Comparison of ENCODE assay signal across 20 cellular contexts in the genomic region with DNA sequence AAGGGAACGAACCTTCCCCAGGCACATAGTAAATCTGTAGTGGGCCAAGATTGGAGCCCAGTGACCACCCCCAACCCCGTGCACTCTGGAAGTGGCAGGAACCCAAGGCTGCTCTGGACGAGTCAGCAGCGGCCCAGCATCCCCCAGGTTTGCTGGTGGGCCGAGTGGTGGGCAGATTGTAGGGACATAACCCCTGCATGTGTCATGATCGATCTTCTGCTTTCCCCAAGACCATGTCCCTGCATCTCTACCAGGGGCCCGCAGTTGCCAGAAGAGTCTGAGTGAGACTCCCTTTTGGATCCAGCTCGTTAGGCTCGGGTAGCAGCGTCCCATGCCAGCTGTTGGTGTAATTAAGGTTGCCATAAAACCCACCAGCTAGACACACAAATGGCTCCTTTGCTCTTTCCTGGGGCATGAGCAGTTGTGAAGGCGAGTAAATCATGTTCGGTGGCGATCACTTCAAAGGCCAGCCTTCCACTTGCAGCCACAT.
A peak's percentile ranks its signal among the peaks of the same experiment; 100 is the strongest.
DNase-seq lines count a peak whose midpoint lies in the region; ATAC-seq, FAIRE-seq and TF ChIP-seq lines count a peak whose summit lies in the region.
"Had no signal": no experiment of that assay in that cellular context is flagged by ENCODE, and none has a peak within 500 bp of the region (broad histone marks: within the 10 kb centered on the region; RNA-seq: fewer than 3 reads in every experiment).

No MANE protein-coding gene starts in this region.

- H3K56ac ChIP-seq in H1 (replicated peaks; ENCODE audit: insufficient read length, low read depth, low read length): no peak overlapping the region

- peaks cover 2 to 8% (median 5%) of the 10 kb centered on the region in 4 experiments; a peak in 4 of 7 replicates for H3K4me1 ChIP-seq in H1 (replicated peaks in 1 of 4; ENCODE audit: control insufficient read depth in 3 of 4, insufficient read depth in 4 of 4, low read length in 3 of 4)
- H3K4me1 ChIP-seq in sigmoid colon: no peaks in the 10 kb centered on the region
- H3K4me1 ChIP-seq: Peyer's patch, vagina had no signal

- no peaks in the 10 kb centered on the region for H3K27me3 Mint-ChIP-seq in activated T-cell treated with anti-CD3 and anti-CD28 coated beads, Interleukin-2, amount 50 U/mL, for 72 hours (ENCODE audit: low read depth)
- no peaks in the 10 kb centered on the region for H3K27me3 Mint-ChIP-seq in activated T-helper 1 cell treated with anti-CD3 and anti-CD28 coated beads, Interleukin-12 subunit alpha, Interleukin-12 subunit beta, Interleukin-2, Interleukin-4 antibody, amounts not matched to agents 30 ng/mL and 10 ng/mL and 1 ng/mL, durations not matched to agents 14 hours and 24 hours and 36 hours (ENCODE audit: insufficient read depth)
- H3K27me3 Mint-ChIP-seq: CD8-positive, alpha-beta memory T cell had no signal

- H2AFZ ChIP-seq in H1 (ENCODE audit: low read length): no peak overlapping the region
- H2AFZ ChIP-seq: hepatocyte had no signal

- no peak overlapping the region for H2BK15ac ChIP-seq in H1 (ENCODE audit: low read length)

- H2BK12ac ChIP-seq in H1 (ENCODE audit: low read depth, low read length): no peak overlapping the region

- H2BK120ac ChIP-seq in H1 (replicated peaks; ENCODE audit: low read depth, low read length): no peak overlapping the region

- FAIRE-seq in H1 (lab: Jason Lieb, UNC): no peak
- FAIRE-seq: keratinocyte had no signal

- H3K9ac ChIP-seq in H1 (replicated peaks in 1 of 4; ENCODE audit: extremely low read depth in 1 of 4, low read depth in 3 of 4, low read length in 3 of 4): no peak overlapping the region
- H3K9ac ChIP-seq: SK-N-SH had no signal

- peak overlapping the region; percentile 11; the same call in 1 of the 2 replicates for H4K8ac ChIP-seq in H1 (ENCODE audit: extremely low read depth, insufficient read depth, low read length)

- H3K27me3 ChIP-seq in H1 (replicated peaks in 1 of 4; ENCODE audit: control insufficient read depth in 3 of 4, extremely low read depth in 1 of 4, insufficient read depth in 3 of 4, low read length in 3 of 4) (no peaks in the 10 kb centered on the region; a peak in 1 of 7 replicates), sigmoid colon (no peaks in the 10 kb centered on the region)
- H3K27me3 ChIP-seq: hepatocyte, Peyer's patch, vagina had no signal

- H3K4ac ChIP-seq in H1 (replicated peaks; ENCODE audit: insufficient read length, low read depth, low read length): no peak overlapping the region

- no peak overlapping the region for H3K27ac Mint-ChIP-seq in activated T-cell treated with anti-CD3 and anti-CD28 coated beads, Interleukin-2, amount 50 U/mL, for 72 hours
- H3K27ac Mint-ChIP-seq in activated T-helper 1 cell treated with anti-CD3 and anti-CD28 coated beads, Interleukin-12 subunit alpha, Interleukin-12 subunit beta, Interleukin-2, Interleukin-4 antibody, amounts not matched to agents 30 ng/mL and 10 ng/mL and 1 ng/mL, durations not matched to agents 14 hours and 24 hours and 36 hours: no peak overlapping the region
- H3K27ac Mint-ChIP-seq: mesothelial cell of epicardium had no signal

- no peak overlapping the region for H3K27ac ChIP-seq in H1 (ENCODE audit: low read depth, low read length)
- H3K27ac ChIP-seq in sigmoid colon: no peak overlapping the region
- H3K27ac ChIP-seq: hepatocyte, Peyer's patch, vagina had no signal

- H3K14ac ChIP-seq in H1 (ENCODE audit: insufficient read length): no peak overlapping the region

- H3K79me2 ChIP-seq in H1 (ENCODE audit: control insufficient read depth in 1 of 2, insufficient read depth in 2 of 2, low read length in 2 of 2): no peaks in the 10 kb centered on the region
- H3K79me2 ChIP-seq: hepatocyte had no signal

- DNase-seq in activated T-cell treated with anti-CD3 and anti-CD28 coated beads, Interleukin-2, amount 50 U/mL, for 48 hours: peak; percentile 5 to 7
- no peak for DNase-seq in activated T-cell treated with anti-CD3 and anti-CD28 coated beads, Interleukin-2, amount 50 U/mL, for 72 hours
- DNase-seq in NCI-H1694 (lab: John Stamatoyannopoulos, UW) (peak; percentile 94), H1 (ENCODE audit: low read depth in 1 of 2, low spot score in 2 of 2) (no peak), sigmoid colon (peak; percentile 18), NCI-H748 treated with DMSO at 0.1 percent for 48 hours (lab: John Stamatoyannopoulos, UW) (no peak)
- DNase-seq in activated T-helper 1 cell treated with anti-CD3 and anti-CD28 coated beads, Interleukin-12 subunit alpha, Interleukin-12 subunit beta, Interleukin-2, Interleukin-4 antibody, amounts not matched to agents 30 ng/mL and 10 ng/mL and 1 ng/mL, durations not matched to agents 14 hours and 24 hours and 36 hours (ENCODE audit: low spot score): no peak
- DNase-seq: activated CD4-positive, alpha-beta T cell treated with anti-CD3 and anti-CD28 coated beads, Interleukin-2, amount 50 U/mL, for 1 hour; amygdala; CD8-positive, alpha-beta memory T cell; central memory CD4-positive, alpha-beta T cell; effector memory CD4-positive, alpha-beta T cell; NCI-H82; SK-N-SH had no signal

- H2AK5ac ChIP-seq in H1 (ENCODE audit: low read depth, low read length): no peak overlapping the region

- no peak overlapping the region for H3K18ac ChIP-seq in H1 (ENCODE audit: extremely low read depth, low read length)

- H3K36me3 ChIP-seq in H1 (ENCODE audit: control insufficient read depth in 2 of 4, insufficient read depth in 4 of 4, low read length in 3 of 4) (peaks cover 0 to 5% (median 0%) of the 10 kb centered on the region in 4 experiments; a peak in 1 of 8 replicates), sigmoid colon (peaks cover 0 to 19% (median 7%) of the 10 kb centered on the region in 4 donors)

- H4K20me1 ChIP-seq in H1 (replicated peaks in 1 of 2; ENCODE audit: control insufficient read depth in 1 of 2, insufficient read depth in 2 of 2, low read length in 2 of 2): peaks cover 0 to 12% of the 10 kb centered on the region in 2 experiments

- no peak overlapping the region for H4K91ac ChIP-seq in H1 (replicated peaks; ENCODE audit: insufficient read length, low read length)

- no peak overlapping the region for H3K23ac ChIP-seq in H1 (ENCODE audit: insufficient read length)

- POLR2A ChIA-PET in H1 (lab: Charles Lee; ENCODE audit: partially characterized antibody): no interaction called here

- H3K9me3 ChIP-seq in H1 (ENCODE audit: insufficient read depth in 2 of 2, low read depth in 1 of 2, low read length in 1 of 2) (no peaks in the 10 kb centered on the region), sigmoid colon (no peaks in the 10 kb centered on the region)
- H3K9me3 ChIP-seq: Peyer's patch, SK-N-SH, vagina had no signal

- no peak overlapping the region for H2BK5ac ChIP-seq in H1 (ENCODE audit: low read depth, low read length)

- no peaks in the 10 kb centered on the region for H3K4me1 Mint-ChIP-seq in activated T-cell treated with anti-CD3 and anti-CD28 coated beads, Interleukin-2, amount 50 U/mL, for 72 hours (ENCODE audit: low read depth)
- H3K4me1 Mint-ChIP-seq in activated T-helper 1 cell treated with anti-CD3 and anti-CD28 coated beads, Interleukin-12 subunit alpha, Interleukin-12 subunit beta, Interleukin-2, Interleukin-4 antibody, amounts not matched to agents 30 ng/mL and 10 ng/mL and 1 ng/mL, durations not matched to agents 14 hours and 24 hours and 36 hours (ENCODE audit: low read depth): no peaks in the 10 kb centered on the region
- H3K4me1 Mint-ChIP-seq: CD8-positive, alpha-beta memory T cell; mesothelial cell of epicardium had no signal

- no peak overlapping the region for H3K4me3 Mint-ChIP-seq in activated T-cell treated with anti-CD3 and anti-CD28 coated beads, Interleukin-2, amount 50 U/mL, for 72 hours
- H3K4me3 Mint-ChIP-seq in activated T-helper 1 cell treated with anti-CD3 and anti-CD28 coated beads, Interleukin-12 subunit alpha, Interleukin-12 subunit beta, Interleukin-2, Interleukin-4 antibody, amounts not matched to agents 30 ng/mL and 10 ng/mL and 1 ng/mL, durations not matched to agents 14 hours and 24 hours and 36 hours: no peak overlapping the region
- H3K4me3 Mint-ChIP-seq: CD8-positive, alpha-beta memory T cell; mesothelial cell of epicardium had no signal

- peaks cover 7% of the 10 kb centered on the region; the same call in 1 of the 2 replicates for H3K23me2 ChIP-seq in H1 (ENCODE audit: low read depth, low read length)

- no peak overlapping the region for H2BK20ac ChIP-seq in H1 (ENCODE audit: low read length)

- TF ChIP-seq CTCF in H1 (IDR thresholded peaks at IDR 0.05; ENCODE audit: control extremely low read depth in 1 of 3, insufficient read depth in 1 of 3, low read depth in 1 of 3, low read length in 3 of 3) (no peak), sigmoid colon (IDR thresholded peaks at IDR 0.05) (no peak)

- TF ChIP-seq RAD21 in H1 (IDR thresholded peaks at IDR 0.05 in 1 of 2, conservative IDR thresholded peaks at IDR 0.05 in 1 of 2; ENCODE audit: low read depth in 2 of 2, low read length in 2 of 2): no peak

- H3K36me3 Mint-ChIP-seq in activated T-cell treated with anti-CD3 and anti-CD28 coated beads, Interleukin-2, amount 50 U/mL, for 72 hours (ENCODE audit: insufficient read depth in 2 of 2): no peaks in the 10 kb centered on the region
- H3K36me3 Mint-ChIP-seq in activated T-helper 1 cell treated with anti-CD3 and anti-CD28 coated beads, Interleukin-12 subunit alpha, Interleukin-12 subunit beta, Interleukin-2, Interleukin-4 antibody, amounts not matched to agents 30 ng/mL and 10 ng/mL and 1 ng/mL, durations not matched to agents 14 hours and 24 hours and 36 hours (ENCODE audit: low read depth): no peaks in the 10 kb centered on the region
- H3K36me3 Mint-ChIP-seq: mesothelial cell of epicardium had no signal

- no peaks in the 10 kb centered on the region for H3K9me3 Mint-ChIP-seq in activated T-cell treated with anti-CD3 and anti-CD28 coated beads, Interleukin-2, amount 50 U/mL, for 72 hours
- no peaks in the 10 kb centered on the region for H3K9me3 Mint-ChIP-seq in activated T-helper 1 cell treated with anti-CD3 and anti-CD28 coated beads, Interleukin-12 subunit alpha, Interleukin-12 subunit beta, Interleukin-2, Interleukin-4 antibody, amounts not matched to agents 30 ng/mL and 10 ng/mL and 1 ng/mL, durations not matched to agents 14 hours and 24 hours and 36 hours
- H3K9me3 Mint-ChIP-seq: CD8-positive, alpha-beta memory T cell; mesothelial cell of epicardium had no signal

- H3K4me3 ChIP-seq in H1 (ENCODE audit: extremely low read depth in 1 of 4, insufficient read depth in 2 of 4, low read depth in 3 of 4, low read length in 4 of 4) (no peak overlapping the region), sigmoid colon (no peak overlapping the region)
- H3K4me3 ChIP-seq: hepatocyte, Peyer's patch, vagina had no signal

- H3K4me2 ChIP-seq in H1 (ENCODE audit: insufficient read depth in 1 of 2, low read depth in 2 of 2, low read length in 2 of 2): no peak overlapping the region
- H3K4me2 ChIP-seq: hepatocyte, SK-N-SH had no signal

- 90% methylated on average over 13 of the region's 13 CpGs; no CpG with 5 or more reads in 1 of the 2 experiments for WGBS in H1 (ENCODE audit: extremely low coverage in 1 of 2, insufficient coverage in 1 of 2, insufficient read length in 1 of 2, insufficient replicate concordance in 2 of 2, low coverage in 1 of 2, low lambda C conversion rate in 2 of 2, missing lambda C conversion rate in 1 of 2), 2 experiments
- WGBS in sigmoid colon, 2 donors: 17 to 74% methylated on average over 13 of the region's 13 CpGs

- TF ChIP-seq POLR2A in H1 (IDR thresholded peaks at IDR 0.05; ENCODE audit: control extremely low read depth in 1 of 2, low read depth in 2 of 2, low read length in 2 of 2) (no peak), sigmoid colon (IDR thresholded peaks at IDR 0.05) (no peak)

- ATAC-seq in activated T-cell treated with anti-CD3 and anti-CD28 coated beads, Interleukin-2, amount 50 U/mL, for 72 hours (replicated peaks in 1 of 2): no peak
- ATAC-seq in GM18519 (IDR thresholded peaks at IDR 0.05; ENCODE audit: low FRiP score, unreplicated experiment): no peak

- no peaks in the 10 kb centered on the region for H3K79me1 ChIP-seq in H1 (ENCODE audit: low read depth, low read length)

- no peak overlapping the region for H4K5ac ChIP-seq in H1 (ENCODE audit: insufficient read length, low read depth, low read length)

- CTCF ChIA-PET in H1 (lab: Charles Lee; ENCODE audit: partially characterized antibody): interaction anchor here (0.6 to 5.1 kb wide), 13 partner anchors 15 to 140 kb away, joined by 3 to 91 read pairs (median 5); no protein-coding TSS in a partner anchor

- TF ChIP-seq EP300 in H1 (IDR thresholded peaks at IDR 0.05; ENCODE audit: borderline replicate concordance in 1 of 2, low read depth in 2 of 2, low read length in 2 of 2) (no peak), sigmoid colon (IDR thresholded peaks at IDR 0.05) (no peak)

- intact Hi-C loops in sigmoid colon (cut with DNase I): loop anchor here (10.0 kb wide), 1 partner anchor 121 kb away; no protein-coding TSS in a partner anchor
- intact Hi-C loops in activated T-helper 1 cell treated with anti-CD3 and anti-CD28 coated beads, Interleukin-12 subunit alpha, Interleukin-12 subunit beta, Interleukin-2, Interleukin-4 antibody, amounts not matched to agents 30 ng/mL and 10 ng/mL and 1 ng/mL, durations not matched to agents 14 hours and 24 hours and 36 hours (cut with micrococcal nuclease): loop anchor here (2.0 kb wide), 1 partner anchor 129 kb away; no protein-coding TSS in a partner anchor

Comparison
In these comparisons a context has a peak if more than half of its experiments do, and no peak if none do; other contexts are left out.
1. DNase-seq: peak in activated T-cell treated with anti-CD3 and anti-CD28 coated beads, Interleukin-2, amount 50 U/mL, for 48 hours (2 of 2), NCI-H1694 (single experiment) and sigmoid colon (single experiment); none in activated T-cell treated with anti-CD3 and anti-CD28 coated beads, Interleukin-2, amount 50 U/mL, for 72 hours (0 of 2), H1 (0 of 2), NCI-H748 treated with DMSO at 0.1 percent for 48 hours (single experiment) and activated T-helper 1 cell treated with anti-CD3 and anti-CD28 coated beads, Interleukin-12 subunit alpha, Interleukin-12 subunit beta, Interleukin-2, Interleukin-4 antibody, amounts not matched to agents 30 ng/mL and 10 ng/mL and 1 ng/mL, durations not matched to agents 14 hours and 24 hours and 36 hours (single experiment).